Comparison of ENCODE assay signal across 8 cellular contexts in genomic region chr14:69612759-69613145, GRCh38. TPM values are rescaled to one million over a fixed set of nuclear protein-coding genes. Genes with fewer than 3 reads are reported as not detected.
A peak's percentile ranks its signal among the peaks of the same experiment; 100 is the strongest.
DNase-seq lines count a peak whose midpoint lies in the region; ATAC-seq and TF ChIP-seq lines count a peak whose summit lies in the region.

No MANE protein-coding gene starts in this region.

- TF ChIP-seq EP300 in SK-N-SH (IDR thresholded peaks at IDR 0.05; ENCODE audit: borderline replicate concordance in 1 of 2, low read depth in 1 of 2, low read length in 1 of 2): no peak

- H3K4me3 ChIP-seq in SK-N-SH (ENCODE audit: low read depth in 2 of 2, low read length in 1 of 2): peak overlapping the region; percentile 81 to 82
- H3K4me3 ChIP-seq in fibroblast of pulmonary artery (replicated peaks; ENCODE audit: low read depth, low read length): peak overlapping the region; percentile 96
- peak overlapping the region; percentile 51 to 89 (median 70) for H3K4me3 ChIP-seq in gastrocnemius medialis

- TF ChIP-seq CTCF in SK-N-SH (IDR thresholded peaks at IDR 0.05): peak; percentile 28
- peak; percentile 31 for TF ChIP-seq CTCF in RWPE1 (conservative IDR thresholded peaks at IDR 0.05; ENCODE audit: low read depth)
- peak; percentile 30 for TF ChIP-seq CTCF in fibroblast of pulmonary artery (IDR thresholded peaks at IDR 0.05; ENCODE audit: low read length, missing control alignments)
- TF ChIP-seq CTCF in gastrocnemius medialis (IDR thresholded peaks at IDR 0.05 in 4 of 5, conservative IDR thresholded peaks at IDR 0.05 in 1 of 5): peak in 1 of 5 experiments; percentile 24

- no peak overlapping the region for H2AFZ ChIP-seq in SK-N-SH (ENCODE audit: low read depth)

- H3K79me2 ChIP-seq in SK-N-SH (ENCODE audit: insufficient read depth): peaks cover 43% of the 10 kb centered on the region

- CTCF ChIA-PET in SK-N-SH (lab: Yijun Ruan, JAX): interaction anchor here (0.8 to 2.5 kb wide), 14 partner anchors 9 to 114 kb away, joined by 3 to 9 read pairs (median 4); no protein-coding TSS in a partner anchor
- CTCF ChIA-PET in RWPE1 (lab: Yijun Ruan, JAX): interaction anchor here (0.7 to 0.8 kb wide), 2 partner anchors 116 to 548 kb away, joined by 3 to 4 read pairs; no protein-coding TSS in a partner anchor

- no peaks in the 10 kb centered on the region for H3K9me2 ChIP-seq in SK-N-SH

- H3K4me1 ChIP-seq in SK-N-SH (ENCODE audit: control insufficient read depth in 1 of 2, insufficient read depth in 2 of 2, low read depth in 1 of 2, low read length in 1 of 2): peaks cover 5 to 34% of the 10 kb centered on the region in 2 experiments; a peak in 3 of 4 replicates
- peaks cover 62% of the 10 kb centered on the region in 2 donors for H3K4me1 ChIP-seq in gastrocnemius medialis

- DNase-seq in SK-N-SH: no peak
- DNase-seq in RWPE1 (ENCODE audit: low spot score): peak; percentile 28
- no peak for DNase-seq in fibroblast of pulmonary artery (ENCODE audit: low read depth)
- no peak for DNase-seq in gastrocnemius medialis
- no peak for DNase-seq in activated effector memory CD4-positive, alpha-beta T cell treated with Interleukin-2 at 50 U/mL for 16 hours
- no peak for DNase-seq in stimulated activated CD4-positive, alpha-beta T cell treated with anti-CD3 and anti-CD28 coated beads, Interleukin-2, amount 100 ng/mL, for 48 hours
- DNase-seq in effector CD4-positive, alpha-beta T cell: no peak

- H3K36me3 ChIP-seq in SK-N-SH (replicated peaks in 1 of 2; ENCODE audit: control insufficient read depth in 1 of 2, insufficient read depth in 2 of 2, low read length in 1 of 2) (no peaks in the 10 kb centered on the region), gastrocnemius medialis (no peaks in the 10 kb centered on the region)

- H3F3A ChIP-seq in SK-N-SH (replicated peaks; ENCODE audit: insufficient read depth): peaks cover 11% of the 10 kb centered on the region

- no peaks in the 10 kb centered on the region for H3K27me3 ChIP-seq in SK-N-SH (ENCODE audit: insufficient read depth)
- H3K27me3 ChIP-seq in gastrocnemius medialis: no peaks in the 10 kb centered on the region

- peak overlapping the region; percentile 84 for H3K4me2 ChIP-seq in SK-N-SH

- intact Hi-C loops in gastrocnemius medialis (cut with DNase I; ENCODE audit: low total_unique reads): loop anchor here (5.0 kb wide), 1 partner anchor 460 kb away; the partner anchor contains the start of gene DCAF5

- POLR2A ChIA-PET in SK-N-SH (lab: Yijun Ruan, JAX) (interaction anchor here (0.7 kb wide), 1 partner anchor 154 kb away, joined by 3 read pairs; the partner anchor contains the start of gene SRSF5), RWPE1 (lab: Yijun Ruan, JAX; ENCODE audit: low non-redundant PET) (no interaction called here)

- in situ Hi-C loops in gastrocnemius medialis (cut with MboI; ENCODE audit: low sequenced_read_pairs in 4 of 4): no loop called here

- H3K9ac ChIP-seq in SK-N-SH: peak overlapping the region; percentile 76; the same call in 1 of the 2 replicates

- H3K27ac ChIP-seq in SK-N-SH (ENCODE audit: low read depth in 2 of 2, low read length in 1 of 2) (peak overlapping the region; percentile 64 to 79; a peak in 3 of 4 replicates), RWPE1 (peak overlapping the region; percentile 92), gastrocnemius medialis (peak overlapping the region; percentile 91 to 99 (median 96))

- H4K20me1 ChIP-seq in SK-N-SH (ENCODE audit: insufficient read depth): no peaks in the 10 kb centered on the region

- TF ChIP-seq POLR2A in gastrocnemius medialis (IDR thresholded peaks at IDR 0.05): no peak

- ATAC-seq in SK-N-SH treated with all-trans-retinoic acid at 6 μM for 48 hours (no peak), gastrocnemius medialis (no peak)

- no peak for TF ChIP-seq RAD21 in SK-N-SH (IDR thresholded peaks at IDR 0.05; ENCODE audit: low read length)

- 83% methylated on average over 2 of the region's 2 CpGs for WGBS in SK-N-SH (ENCODE audit: low lambda C conversion rate)

- H3K9me3 ChIP-seq in SK-N-SH (no peaks in the 10 kb centered on the region), gastrocnemius medialis (no peaks in the 10 kb centered on the region)

TF ChIP-seq in SK-N-SH, 30 proteins besides CTCF, POLR2A, EP300 and RAD21:
- TF ChIP-seq MEF2A (IDR thresholded peaks at IDR 0.05; ENCODE audit: borderline replicate concordance, low read depth): no peak
- peak; percentile 72 for TF ChIP-seq MXI1 (IDR thresholded peaks at IDR 0.05; ENCODE audit: low read depth, low read length)

TF ChIP-seq in SK-N-SH treated with all-trans-retinoic acid at 6 μM for 48 hours, 23 proteins besides CTCF, POLR2A, EP300 and RAD21:
- no peak for TF ChIP-seq PPARA (CRISPR knock-in tag; IDR thresholded peaks at IDR 0.05; ENCODE audit: borderline replicate concordance)
- no peak for TF ChIP-seq OSR1 (CRISPR knock-in tag; IDR thresholded peaks at IDR 0.05)
- no peak for TF ChIP-seq TCF4 (CRISPR knock-in tag; IDR thresholded peaks at IDR 0.05; ENCODE audit: borderline replicate concordance)
- no peak for TF ChIP-seq GLIS3 (CRISPR knock-in tag; IDR thresholded peaks at IDR 0.05)
- TF ChIP-seq ISL1 (CRISPR knock-in tag; IDR thresholded peaks at IDR 0.05): no peak
- no peak for TF ChIP-seq ZNF70 (CRISPR knock-in tag; IDR thresholded peaks at IDR 0.05)
- TF ChIP-seq POU6F1 (CRISPR knock-in tag; IDR thresholded peaks at IDR 0.05; ENCODE audit: borderline replicate concordance, low read depth): no peak
- no peak for TF ChIP-seq TOX (CRISPR knock-in tag; IDR thresholded peaks at IDR 0.05; ENCODE audit: borderline replicate concordance)
- no peak for TF ChIP-seq ZC3H10 (CRISPR knock-in tag; IDR thresholded peaks at IDR 0.05)
- TF ChIP-seq SNAI2 (CRISPR knock-in tag; IDR thresholded peaks at IDR 0.05): no peak
- TF ChIP-seq ESRRG (CRISPR knock-in tag; IDR thresholded peaks at IDR 0.05): no peak
- no peak for TF ChIP-seq BACH2 (CRISPR knock-in tag; IDR thresholded peaks at IDR 0.05; ENCODE audit: borderline replicate concordance)
- TF ChIP-seq ARNTL (CRISPR knock-in tag; IDR thresholded peaks at IDR 0.05; ENCODE audit: borderline replicate concordance, low read depth): no peak
- no peak for TF ChIP-seq RARB (CRISPR knock-in tag; IDR thresholded peaks at IDR 0.05)
- no peak for TF ChIP-seq ZFP30 (CRISPR knock-in tag; IDR thresholded peaks at IDR 0.05)
- no peak for TF ChIP-seq ZFP3 (CRISPR knock-in tag; IDR thresholded peaks at IDR 0.05)

RNA-seq across cellular contexts. Expression of gene SUSD6, which starts 1.4 kb away (rescaled TPM):
- 8.5 and 9.5 TPM in 2 replicates for polyA plus RNA-seq in SK-N-SH (2012; rRNA removed)
- polyA plus RNA-seq in SK-N-SH (2012; cell fraction: cytosol; rRNA removed): 5.2 and 7.2 TPM in 2 replicates
- polyA plus RNA-seq in SK-N-SH (2012; cell fraction: nucleus; rRNA removed): 16.8 and 20.7 TPM in 2 replicates
- 10 to 100 TPM; 11.9 to 26.3 (median 16.2) TPM for total RNA-seq in gastrocnemius medialis

RNA-seq across cellular contexts. Expression of gene CCDC177, which starts 38.1 kb away (rescaled TPM):
- polyA plus RNA-seq in SK-N-SH (2012; rRNA removed): not detected in 2 replicates
- polyA plus RNA-seq in SK-N-SH (2012; cell fraction: cytosol; rRNA removed): not detected in 2 replicates
- polyA plus RNA-seq in SK-N-SH (2012; cell fraction: nucleus; rRNA removed): not detected in 2 replicates
- total RNA-seq in gastrocnemius medialis: not detected
